10 cellular contexts compared by ENCODE assay signal in genomic region chr2:240451791-240452470, GRCh38. TPM values are rescaled to one million over a fixed set of nuclear protein-coding genes. Genes with fewer than 3 reads are reported as not detected.
DNase-seq lines count a peak whose midpoint lies in the region; ATAC-seq and TF ChIP-seq lines count a peak whose summit lies in the region.
"Had no signal": no experiment of that assay in that cellular context is flagged by ENCODE, and none has a peak within 500 bp of the region (broad histone marks: within the 10 kb centered on the region; RNA-seq: fewer than 3 reads in every experiment).

No MANE protein-coding gene starts in this region.

- peaks cover 14% of the 10 kb centered on the region for H3K36me3 Mint-ChIP-seq in Caco-2 (ENCODE audit: insufficient read depth, unreplicated experiment)
- H3K36me3 Mint-ChIP-seq in activated naive CD8-positive, alpha-beta T cell, result no peaks in the 10 kb centered on the region

- no peaks in the 10 kb centered on the region for H3K27me3 ChIP-seq in Caco-2 (replicated peaks; ENCODE audit: control insufficient read depth, insufficient read depth, low read length)
- H3K27me3 ChIP-seq in right atrium auricular region, result no peaks in the 10 kb centered on the region
- H3K27me3 ChIP-seq: SJCRH30 had no signal

- TF ChIP-seq CTCF in Caco-2 (IDR thresholded peaks at IDR 0.05; ENCODE audit: insufficient read depth in 1 of 2, low read depth in 1 of 2, low read length in 1 of 2, severe bottlenecking in 1 of 2, unreplicated experiment in 1 of 2) (no peak), right atrium auricular region (IDR thresholded peaks at IDR 0.05) (no peak)

- H3K4me1 ChIP-seq in Caco-2 (peaks cover 16% of the 10 kb centered on the region), right atrium auricular region (peaks cover 0 to 65% of the 10 kb centered on the region in 2 donors)

- no peaks in the 10 kb centered on the region for H3K9me3 ChIP-seq in Caco-2
- no peaks in the 10 kb centered on the region for H3K9me3 ChIP-seq in right atrium auricular region
- H3K9me3 ChIP-seq: SJCRH30 had no signal

- BruUV-seq in Caco-2 (replicated peaks; lab: Mats Ljungman, UMichigan), result no TSS peak

- H3K4me3 Mint-ChIP-seq in Caco-2 (ENCODE audit: unreplicated experiment), result peak overlapping the region; percentile 62
- peak overlapping the region; percentile 59 for H3K4me3 Mint-ChIP-seq in activated naive CD8-positive, alpha-beta T cell

- H3K4me1 Mint-ChIP-seq in Caco-2 (ENCODE audit: low read depth, unreplicated experiment), result no peaks in the 10 kb centered on the region
- peaks cover 12% of the 10 kb centered on the region for H3K4me1 Mint-ChIP-seq in activated naive CD8-positive, alpha-beta T cell (ENCODE audit: low read depth)

- no peaks in the 10 kb centered on the region for H3K27me3 Mint-ChIP-seq in Caco-2 (ENCODE audit: insufficient read depth, unreplicated experiment)
- peaks cover 23% of the 10 kb centered on the region for H3K27me3 Mint-ChIP-seq in activated naive CD8-positive, alpha-beta T cell

- CTCF ChIA-PET in Caco-2 (lab: Charles Lee), result no interaction called here

- H3K4me3 ChIP-seq in Caco-2 (ENCODE audit: low read depth, low read length) (peak overlapping the region; percentile 17), right atrium auricular region (peak overlapping the region; percentile 42 to 69)
- H3K4me3 ChIP-seq: SJCRH30 had no signal

- intact Hi-C loops in Caco-2 (cut with micrococcal nuclease; ENCODE audit: unreplicated experiment), result no loop called here
- intact Hi-C loops in sciatic nerve (cut with DNase I), result no loop called here

- POLR2A ChIA-PET in Caco-2 (lab: Charles Lee), result no interaction called here

- no peak overlapping the region for H3K27ac ChIP-seq in right atrium auricular region
- H3K27ac ChIP-seq: HL-60, SJCRH30 had no signal

- H3K27ac Mint-ChIP-seq in Caco-2 (ENCODE audit: unreplicated experiment), result no peak overlapping the region
- H3K27ac Mint-ChIP-seq in activated naive CD8-positive, alpha-beta T cell, result no peak overlapping the region

- DNase-seq in Caco-2 (no peak), right atrium auricular region (ENCODE audit: low spot score) (no peak), sciatic nerve (ENCODE audit: low spot score) (no peak), NCI-H2081 (lab: John Stamatoyannopoulos, UW) (no peak)
- no peak for DNase-seq in stimulated activated CD4-positive, alpha-beta T cell treated with anti-CD3 and anti-CD28 coated beads, Interleukin-15, amount 100 ng/mL, for 24 hours
- DNase-seq: SJCRH30 had no signal

- H3K36me3 ChIP-seq in Caco-2 (ENCODE audit: control insufficient read depth, insufficient read depth, low read length), result no peaks in the 10 kb centered on the region
- peaks cover 4% of the 10 kb centered on the region for H3K36me3 ChIP-seq in right atrium auricular region
- H3K36me3 ChIP-seq: SJCRH30 had no signal

- no peaks in the 10 kb centered on the region for H3K9me3 Mint-ChIP-seq in Caco-2 (ENCODE audit: unreplicated experiment)
- no peaks in the 10 kb centered on the region for H3K9me3 Mint-ChIP-seq in activated naive CD8-positive, alpha-beta T cell (ENCODE audit: low read depth)

- ATAC-seq in sciatic nerve, result peak; percentile 2
- ATAC-seq in HG02571 (IDR thresholded peaks at IDR 0.05; ENCODE audit: unreplicated experiment), result no peak
- no peak for ATAC-seq in HG02763 (IDR thresholded peaks at IDR 0.05; ENCODE audit: unreplicated experiment)

RNA-seq across cellular contexts. Expression of gene GPC1, which starts 16.5 kb away (rescaled TPM):
- total RNA-seq in Caco-2 (2022) (39.9 and 45.2 TPM in 2 replicates), right atrium auricular region (100 to 1,000 TPM in 1 of 2 donors, 10 to 100 TPM in 1; 77.4 to 103 TPM), sciatic nerve (85.4 TPM)
